Comparison of ENCODE assay signal across 1 cellular context in the genomic region with DNA sequence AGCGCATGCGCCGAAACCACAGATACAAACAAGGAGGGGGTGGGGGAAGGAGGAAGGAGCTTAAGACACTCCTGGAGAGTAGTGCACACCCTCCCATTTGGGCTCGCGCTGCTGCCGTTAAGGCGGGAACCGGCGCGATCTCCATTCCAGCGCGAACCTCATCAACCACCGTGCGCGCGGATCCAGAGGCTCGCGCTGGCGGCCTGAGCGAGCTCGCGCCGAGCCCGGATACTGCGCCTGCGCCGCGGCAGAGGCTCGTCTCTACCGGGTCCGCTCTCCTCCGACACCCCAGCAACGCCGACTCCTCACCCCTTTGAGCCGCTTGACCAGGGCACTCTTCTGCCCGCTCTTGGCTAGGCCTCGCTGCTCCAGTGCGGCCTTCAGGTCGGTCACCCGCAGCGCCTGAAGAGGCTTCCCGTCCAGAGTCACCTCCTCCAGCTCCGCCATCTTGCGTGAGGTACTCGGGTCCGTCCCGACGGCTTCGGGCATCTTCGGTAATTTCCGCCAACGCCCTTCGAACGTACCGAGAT.
A peak's percentile ranks its signal among the peaks of the same experiment; 100 is the strongest.
TF ChIP-seq lines count a peak whose summit lies in the region.

A gene with protein sequence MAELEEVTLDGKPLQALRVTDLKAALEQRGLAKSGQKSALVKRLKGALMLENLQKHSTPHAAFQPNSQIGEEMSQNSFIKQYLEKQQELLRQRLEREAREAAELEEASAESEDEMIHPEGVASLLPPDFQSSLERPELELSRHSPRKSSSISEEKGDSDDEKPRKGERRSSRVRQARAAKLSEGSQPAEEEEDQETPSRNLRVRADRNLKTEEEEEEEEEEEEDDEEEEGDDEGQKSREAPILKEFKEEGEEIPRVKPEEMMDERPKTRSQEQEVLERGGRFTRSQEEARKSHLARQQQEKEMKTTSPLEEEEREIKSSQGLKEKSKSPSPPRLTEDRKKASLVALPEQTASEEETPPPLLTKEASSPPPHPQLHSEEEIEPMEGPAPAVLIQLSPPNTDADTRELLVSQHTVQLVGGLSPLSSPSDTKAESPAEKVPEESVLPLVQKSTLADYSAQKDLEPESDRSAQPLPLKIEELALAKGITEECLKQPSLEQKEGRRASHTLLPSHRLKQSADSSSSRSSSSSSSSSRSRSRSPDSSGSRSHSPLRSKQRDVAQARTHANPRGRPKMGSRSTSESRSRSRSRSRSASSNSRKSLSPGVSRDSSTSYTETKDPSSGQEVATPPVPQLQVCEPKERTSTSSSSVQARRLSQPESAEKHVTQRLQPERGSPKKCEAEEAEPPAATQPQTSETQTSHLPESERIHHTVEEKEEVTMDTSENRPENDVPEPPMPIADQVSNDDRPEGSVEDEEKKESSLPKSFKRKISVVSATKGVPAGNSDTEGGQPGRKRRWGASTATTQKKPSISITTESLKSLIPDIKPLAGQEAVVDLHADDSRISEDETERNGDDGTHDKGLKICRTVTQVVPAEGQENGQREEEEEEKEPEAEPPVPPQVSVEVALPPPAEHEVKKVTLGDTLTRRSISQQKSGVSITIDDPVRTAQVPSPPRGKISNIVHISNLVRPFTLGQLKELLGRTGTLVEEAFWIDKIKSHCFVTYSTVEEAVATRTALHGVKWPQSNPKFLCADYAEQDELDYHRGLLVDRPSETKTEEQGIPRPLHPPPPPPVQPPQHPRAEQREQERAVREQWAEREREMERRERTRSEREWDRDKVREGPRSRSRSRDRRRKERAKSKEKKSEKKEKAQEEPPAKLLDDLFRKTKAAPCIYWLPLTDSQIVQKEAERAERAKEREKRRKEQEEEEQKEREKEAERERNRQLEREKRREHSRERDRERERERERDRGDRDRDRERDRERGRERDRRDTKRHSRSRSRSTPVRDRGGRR (minus strand): TSS at position 471 of the 530 bp plus-strand sequence. CDS start 24 bp downstream, at position 447.

TF ChIP-seq in IMR-90, 13 proteins besides CTCF, POLR2A, EP300 and RAD21:
- TF ChIP-seq SMC3 (IDR thresholded peaks at IDR 0.05; ENCODE audit: low read depth, low read length): no peak
- no peak for TF ChIP-seq MAFK (IDR thresholded peaks at IDR 0.05; ENCODE audit: low read depth, low read length)
- TF ChIP-seq CEBPB (IDR thresholded peaks at IDR 0.05; ENCODE audit: low read depth, low read length): no peak
- TF ChIP-seq, protein P1, sequence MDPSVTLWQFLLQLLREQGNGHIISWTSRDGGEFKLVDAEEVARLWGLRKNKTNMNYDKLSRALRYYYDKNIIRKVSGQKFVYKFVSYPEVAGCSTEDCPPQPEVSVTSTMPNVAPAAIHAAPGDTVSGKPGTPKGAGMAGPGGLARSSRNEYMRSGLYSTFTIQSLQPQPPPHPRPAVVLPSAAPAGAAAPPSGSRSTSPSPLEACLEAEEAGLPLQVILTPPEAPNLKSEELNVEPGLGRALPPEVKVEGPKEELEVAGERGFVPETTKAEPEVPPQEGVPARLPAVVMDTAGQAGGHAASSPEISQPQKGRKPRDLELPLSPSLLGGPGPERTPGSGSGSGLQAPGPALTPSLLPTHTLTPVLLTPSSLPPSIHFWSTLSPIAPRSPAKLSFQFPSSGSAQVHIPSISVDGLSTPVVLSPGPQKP (IDR thresholded peaks at IDR 0.05; ENCODE audit: borderline replicate concordance, low read depth, low read length): no peak
- no peak for TF ChIP-seq RFX5 (IDR thresholded peaks at IDR 0.05; ENCODE audit: low read depth, low read length)
- no peak for TF ChIP-seq FOS (IDR thresholded peaks at IDR 0.05; ENCODE audit: low read depth, low read length)
- TF ChIP-seq MAZ (IDR thresholded peaks at IDR 0.05; ENCODE audit: borderline replicate concordance, low read depth, low read length): peak; percentile 66; the same call in 1 of the 2 replicates
- TF ChIP-seq CHD1 (IDR thresholded peaks at IDR 0.05; ENCODE audit: low read depth, low read length): 0 out of 2 replicates have a peak, but pooled peaks have one; percentile 72
